ENCODE assay signal across 7 cellular contexts in genomic region chr17:62426214-62426613, GRCh38. TPM values are rescaled to one million over a fixed set of nuclear protein-coding genes. Genes with fewer than 3 reads are reported as not detected.
"Had no signal": no experiment of that assay in that cellular context is flagged by ENCODE, and none has a peak within 500 bp of the region (broad histone marks: within the 10 kb centered on the region; RNA-seq: fewer than 3 reads in every experiment).

No MANE protein-coding gene starts in this region.

RNA-seq across cellular contexts. Expression of gene EFCAB3, which starts 45.9 kb away (rescaled TPM):
- total RNA-seq: GM23248, GM23338, H1, H4, H7, H9, HFFc6 had no signal
- polyA plus RNA-seq: GM23248, GM23338, H1 had no signal
